24 cellular contexts compared by ENCODE assay signal in genomic region chr20:1735417-1736089, GRCh38.
DNase-seq lines count a peak whose midpoint lies in the region; ATAC-seq and TF ChIP-seq lines count a peak whose summit lies in the region.
"Had no signal": no experiment of that assay in that cellular context is flagged by ENCODE, and none has a peak within 500 bp of the region (broad histone marks: within the 10 kb centered on the region; RNA-seq: fewer than 3 reads in every experiment).

No MANE protein-coding gene starts in this region.

- H3K4me3 ChIP-seq in mammary epithelial cell (replicated peaks in 1 of 3; ENCODE audit: insufficient read depth in 1 of 3, low read depth in 2 of 3, low read length in 3 of 3) (no peak overlapping the region), breast epithelium (no peak overlapping the region), PC-9 (no peak overlapping the region), esophagus muscularis mucosa (no peak overlapping the region), spleen (no peak overlapping the region)
- H3K4me3 ChIP-seq: GM23248, Peyer's patch had no signal

- no peak overlapping the region for H3K4me2 ChIP-seq in mammary epithelial cell (ENCODE audit: insufficient read depth, low read depth, low read length)
- H3K4me2 ChIP-seq in PC-9, result no peak overlapping the region
- H3K4me2 ChIP-seq: KMS-11 had no signal

- H3K9ac ChIP-seq in mammary epithelial cell (ENCODE audit: insufficient read depth, low read length), result no peak overlapping the region
- H3K9ac ChIP-seq: GM23248, KMS-11 had no signal

- CTCF ChIA-PET in mammary epithelial cell (lab: Charles Lee; ENCODE audit: low non-redundant PET), result interaction anchor here (0.8 kb wide), 1 partner anchor 227 kb away, joined by 4 read pairs; no protein-coding TSS in a partner anchor
- CTCF ChIA-PET in PC-9 (lab: Charles Lee), result interaction anchor here (2.6 kb wide), 1 partner anchor 232 kb away, joined by 10 read pairs; no protein-coding TSS in a partner anchor

- H3F3A ChIP-seq in PC-9 (ENCODE audit: insufficient read depth, low read depth), result peaks cover 20% of the 10 kb centered on the region; the same call in 1 of the 2 replicates

- no peaks in the 10 kb centered on the region for H3K36me3 ChIP-seq in mammary epithelial cell (ENCODE audit: insufficient read depth, low read length)
- no peaks in the 10 kb centered on the region for H3K36me3 ChIP-seq in breast epithelium
- no peaks in the 10 kb centered on the region for H3K36me3 ChIP-seq in PC-9 (ENCODE audit: low read depth)
- no peaks in the 10 kb centered on the region for H3K36me3 ChIP-seq in esophagus muscularis mucosa
- H3K36me3 ChIP-seq in spleen, result no peaks in the 10 kb centered on the region
- H3K36me3 ChIP-seq: Peyer's patch had no signal

- H3K79me2 ChIP-seq in mammary epithelial cell (ENCODE audit: insufficient read depth, low read length), result no peaks in the 10 kb centered on the region
- H3K79me2 ChIP-seq in PC-9 (ENCODE audit: low read depth), result no peaks in the 10 kb centered on the region

- TF ChIP-seq EP300 in esophagus muscularis mucosa (IDR thresholded peaks at IDR 0.05), result no peak

- DNase-seq in mammary epithelial cell (no peak), breast epithelium (ENCODE audit: low spot score in 2 of 2) (no peak), PC-9 (no peak), esophagus muscularis mucosa (ENCODE audit: extremely low spot score) (peak; percentile 85), spleen (peak; percentile 73), NCI-H2227 (lab: John Stamatoyannopoulos, UW; ENCODE audit: unreplicated experiment) (no peak), NCI-H2107 (lab: John Stamatoyannopoulos, UW) (no peak)
- DNase-seq: 8988T, Calu3, DMS79 treated with DMSO at 0.1 percent for 48 hours, GF-D8, GM23248, H7, MM.1S, NCI-H1048, NCI-H1417, NCI-H1694, NCI-H2029 treated with DMSO at 0.1 percent for 48 hours, NCI-H226, NCI-H510A, NCI-H69, Peyer's patch had no signal

- no peaks in the 10 kb centered on the region; the same call in 1 of the 2 replicates for H3K9me2 ChIP-seq in PC-9 (ENCODE audit: insufficient read depth)

- dilution Hi-C loops in mammary epithelial cell (cut with HindIII; ENCODE audit: low sequenced_read_pairs), result no loop called here

- H3K9me3 ChIP-seq in mammary epithelial cell (replicated peaks; ENCODE audit: insufficient read depth, low read length), result no peaks in the 10 kb centered on the region
- H3K9me3 ChIP-seq in breast epithelium, result no peaks in the 10 kb centered on the region
- H3K9me3 ChIP-seq in PC-9 (ENCODE audit: insufficient read depth, low read depth), result no peaks in the 10 kb centered on the region; the same call in 1 of the 2 replicates
- no peaks in the 10 kb centered on the region for H3K9me3 ChIP-seq in esophagus muscularis mucosa
- no peaks in the 10 kb centered on the region for H3K9me3 ChIP-seq in spleen
- H3K9me3 ChIP-seq: Peyer's patch had no signal

- H4K20me1 ChIP-seq in mammary epithelial cell (ENCODE audit: insufficient read depth, low read length) (no peaks in the 10 kb centered on the region), PC-9 (ENCODE audit: insufficient read depth) (no peaks in the 10 kb centered on the region)

- BruUV-seq in mammary epithelial cell (replicated peaks; lab: Mats Ljungman, UMichigan) (no TSS peak), PC-9 (replicated peaks; lab: Mats Ljungman, UMichigan) (no TSS peak)

- H3K4me1 ChIP-seq in mammary epithelial cell (ENCODE audit: insufficient read depth, low read length), result no peaks in the 10 kb centered on the region
- no peaks in the 10 kb centered on the region for H3K4me1 ChIP-seq in breast epithelium
- H3K4me1 ChIP-seq in PC-9 (replicated peaks; ENCODE audit: insufficient read depth), result peaks cover 59% of the 10 kb centered on the region
- H3K4me1 ChIP-seq in esophagus muscularis mucosa, result no peaks in the 10 kb centered on the region
- peaks cover 0 to 21% (median 6%) of the 10 kb centered on the region in 6 donors for H3K4me1 ChIP-seq in spleen

- TF ChIP-seq POLR2A in breast epithelium (IDR thresholded peaks at IDR 0.05), result no peak
- TF ChIP-seq POLR2A in esophagus muscularis mucosa (IDR thresholded peaks at IDR 0.05; ENCODE audit: low read depth), result no peak
- TF ChIP-seq POLR2A in spleen (IDR thresholded peaks at IDR 0.05), result no peak

- TF ChIP-seq CTCF in mammary epithelial cell (conservative IDR thresholded peaks at IDR 0.05 in 1 of 2, IDR thresholded peaks at IDR 0.05 in 1 of 2; ENCODE audit: extremely low read depth in 1 of 2, insufficient read depth in 1 of 2, low read depth in 1 of 2, low read length in 2 of 2), result no peak
- no peak for TF ChIP-seq CTCF in breast epithelium (IDR thresholded peaks at IDR 0.05)
- TF ChIP-seq CTCF in PC-9 (conservative IDR thresholded peaks at IDR 0.05), result no peak
- TF ChIP-seq CTCF in esophagus muscularis mucosa (IDR thresholded peaks at IDR 0.05), result no peak
- TF ChIP-seq CTCF in spleen (IDR thresholded peaks at IDR 0.05 in 8 of 11, conservative IDR thresholded peaks at IDR 0.05 in 3 of 11), result no peak

- in situ Hi-C loops in mammary epithelial cell (cut with MboI; ENCODE audit: low sequenced_read_pairs in 2 of 2), result no loop called here

- intact Hi-C loops in mammary epithelial cell (cut with micrococcal nuclease) (loop anchor here (10.0 kb wide), 1 partner anchor 201 kb away; no protein-coding TSS in a partner anchor), breast epithelium (cut with DNase I; ENCODE audit: low total_unique reads) (no loop called here), PC-9 (cut with micrococcal nuclease; ENCODE audit: unreplicated experiment) (loop anchor here (2.0 kb wide), 1 partner anchor 21 kb away; no protein-coding TSS in a partner anchor), esophagus muscularis mucosa (cut with DNase I) (no loop called here), spleen (cut with DNase I; ENCODE audit: low total_unique reads) (loop anchor here (10.0 kb wide), 1 partner anchor 91 kb away; no protein-coding TSS in a partner anchor)

- peak overlapping the region; percentile 7 for H2AFZ ChIP-seq in mammary epithelial cell (ENCODE audit: low read depth, low read length)
- no peak overlapping the region for H2AFZ ChIP-seq in PC-9
- H2AFZ ChIP-seq: GM23248 had no signal

- POLR2A ChIA-PET in PC-9 (lab: Charles Lee; ENCODE audit: unreplicated experiment), result no interaction called here

- H3K27ac ChIP-seq in mammary epithelial cell (ENCODE audit: insufficient read depth, low read depth, low read length), result no peak overlapping the region
- no peak overlapping the region for H3K27ac ChIP-seq in breast epithelium
- H3K27ac ChIP-seq in PC-9, result 0 out of 2 replicates have a peak overlapping the region, but pooled peaks have one; percentile 91
- H3K27ac ChIP-seq in esophagus muscularis mucosa (replicated peaks in 1 of 4), result no peak overlapping the region
- H3K27ac ChIP-seq in spleen, result no peak overlapping the region
- H3K27ac ChIP-seq: GM23248, KMS-11 had no signal

- H3K27me3 ChIP-seq in mammary epithelial cell (ENCODE audit: insufficient read depth, low read length) (no peaks in the 10 kb centered on the region), breast epithelium (peaks cover 0 to 4% of the 10 kb centered on the region in 2 donors), PC-9 (ENCODE audit: insufficient read depth, low read depth) (no peaks in the 10 kb centered on the region), esophagus muscularis mucosa (peaks cover 0 to 9% (median 0%) of the 10 kb centered on the region in 4 donors), spleen (replicated peaks in 1 of 7) (peaks cover 0 to 8% (median 0%) of the 10 kb centered on the region in 7 donors)
- H3K27me3 ChIP-seq: Peyer's patch had no signal

- no peak for ATAC-seq in HG03378 (IDR thresholded peaks at IDR 0.05; ENCODE audit: unreplicated experiment)

- 78% methylated on average over 11 of the region's 35 CpGs for WGBS in mammary epithelial cell (ENCODE audit: low coverage, missing lambda C conversion rate)
- WGBS in esophagus muscularis mucosa, result 80% methylated on average over 35 of the region's 35 CpGs
- 86 to 94% (median 92%) methylated on average over 15 to 35 of the region's 35 CpGs for WGBS in spleen, 5 donors

Comparison
In these comparisons a context has a peak if more than half of its experiments do, and no peak if none do; other contexts are left out.
1. intact Hi-C loops: an anchor here in mammary epithelial cell (10.0 kb wide), PC-9 (2.0 kb wide) and spleen (10.0 kb wide); none called in breast epithelium and esophagus muscularis mucosa.
2. DNase-seq: peak in esophagus muscularis mucosa (single experiment) and spleen (single experiment); none in mammary epithelial cell (single experiment), breast epithelium (0 of 2), PC-9 (0 of 2), NCI-H2227 (single experiment) and NCI-H2107 (single experiment).